ENCODE assay signal across 14 cellular contexts in the genomic region with DNA sequence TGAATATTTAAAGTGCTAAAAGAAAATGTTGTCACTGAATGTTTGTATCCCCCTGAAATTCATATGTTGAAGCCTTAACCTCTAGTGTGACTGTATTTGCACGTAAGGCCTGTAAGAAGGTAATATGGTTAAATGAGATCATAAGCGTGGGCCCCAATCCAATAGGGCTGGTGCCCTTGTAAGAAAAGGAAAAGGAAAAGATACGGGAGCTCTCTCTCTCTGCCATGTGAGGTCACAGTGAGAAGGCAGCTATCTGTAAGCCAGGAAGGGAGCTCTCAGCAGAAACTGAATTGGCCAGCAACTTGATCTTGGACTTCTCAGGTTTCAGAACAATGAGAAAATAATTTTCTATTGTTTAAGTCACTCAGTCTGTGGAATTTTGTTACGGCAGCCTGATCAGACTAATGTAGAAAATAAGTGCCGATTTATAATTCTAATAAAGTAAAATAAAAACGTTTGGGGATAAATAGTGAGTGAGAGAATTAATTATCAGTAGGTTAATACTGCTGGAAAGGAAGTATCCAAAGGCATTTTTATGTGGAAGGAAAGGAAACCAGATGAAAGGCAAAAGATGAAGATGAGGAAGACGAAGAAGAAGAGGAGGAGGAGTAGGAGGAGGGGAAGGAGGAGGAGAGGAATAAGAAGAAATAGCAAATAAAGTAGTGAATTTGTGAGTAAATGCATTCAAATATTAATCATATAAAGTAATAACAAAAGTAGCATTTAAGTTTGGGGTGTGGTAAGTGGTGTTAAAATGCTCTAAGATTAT.
A peak's percentile ranks its signal among the peaks of the same experiment; 100 is the strongest.
DNase-seq lines count a peak whose midpoint lies in the region; ATAC-seq and TF ChIP-seq lines count a peak whose summit lies in the region.
"Had no signal": no experiment of that assay in that cellular context is flagged by ENCODE, and none has a peak within 500 bp of the region (broad histone marks: within the 10 kb centered on the region; RNA-seq: fewer than 3 reads in every experiment).

No MANE protein-coding gene starts in this region.

- no peak overlapping the region for H3K4me3 ChIP-seq in cardiac fibroblast (replicated peaks in 1 of 2; ENCODE audit: low read depth in 2 of 2, low read length in 2 of 2)
- H3K4me3 ChIP-seq: GM12878 had no signal

- ATAC-seq in left lobe of liver: peak; percentile 41
- ATAC-seq in GM18511 (IDR thresholded peaks at IDR 0.05; ENCODE audit: unreplicated experiment): no peak
- ATAC-seq in esophagus mucosa: no peak
- ATAC-seq: GM12878; stimulated activated naive B cell treated with anti-CD40 and anti-IgM and Interleukin-4, amounts not matched to agents 10 μg/mL and 1 μg/mL and 100 μg/mL, for 72 hours had no signal

- DNase-seq in AG09319 (ENCODE audit: extremely low read depth, low read depth) (peak; percentile 32), LHCN-M2 (ENCODE audit: low read depth) (peak; percentile 91), cardiac fibroblast (ENCODE audit: low read depth in 2 of 2) (peak; percentile 85 to 89), left lobe of liver (ENCODE audit: low spot score) (no peak), NCI-H1436 treated with DMSO at 0.1 percent for 48 hours (lab: John Stamatoyannopoulos, UW) (no peak), NCI-H2081 treated with DMSO at 0.1 percent for 48 hours (lab: John Stamatoyannopoulos, UW) (no peak)
- DNase-seq: activated CD4-positive, alpha-beta T cell treated with anti-CD3 and anti-CD28 coated beads, Interleukin-2, amount 50 U/mL, for 48 hours; AML-193; NCI-H526; stimulated activated CD4-positive, alpha-beta T cell treated with anti-CD3 and anti-CD28 coated beads, Interleukin-4, amount 100 ng/mL, for 4 hours; stimulated activated naive B cell treated with anti-CD40 and anti-IgM and Interleukin-4, amounts not matched to agents 10 μg/mL and 1 μg/mL and 100 μg/mL, for 72 hours had no signal

- no peak for TF ChIP-seq CTCF in AG09319 (IDR thresholded peaks at IDR 0.05; ENCODE audit: low read depth, low read length)
- no peak for TF ChIP-seq CTCF in cardiac fibroblast (IDR thresholded peaks at IDR 0.05; ENCODE audit: low read depth, low read length)

Comparison
In these comparisons a context has a peak if more than half of its experiments do, and no peak if none do; other contexts are left out.
1. DNase-seq: peak in AG09319 (single experiment), LHCN-M2 (single experiment) and cardiac fibroblast (2 of 2); none in left lobe of liver (single experiment), NCI-H1436 treated with DMSO at 0.1 percent for 48 hours (single experiment) and NCI-H2081 treated with DMSO at 0.1 percent for 48 hours (single experiment).